ENCODE assay signal across 12 cellular contexts in genomic region chr9:113738898-113739604, GRCh38.
DNase-seq lines count a peak whose midpoint lies in the region; ATAC-seq lines count a peak whose summit lies in the region.
"Had no signal": no experiment of that assay in that cellular context is flagged by ENCODE, and none has a peak within 500 bp of the region (broad histone marks: within the 10 kb centered on the region; RNA-seq: fewer than 3 reads in every experiment).

No MANE protein-coding gene starts in this region.

- H3K9me3 Mint-ChIP-seq in activated CD4-positive, alpha-beta T cell treated with anti-CD3 and anti-CD28 coated beads, Interleukin-2, amount 10 ng/mL, durations not matched to agents 24 days and 14 days: peaks cover 4% of the 10 kb centered on the region
- H3K9me3 Mint-ChIP-seq in naive thymus-derived CD8-positive, alpha-beta T cell: peaks cover 0 to 18% (median 0%) of the 10 kb centered on the region in 9 donors

- DNase-seq in activated CD4-positive, alpha-beta T cell treated with anti-CD3 and anti-CD28 coated beads, Interleukin-2, amount 10 ng/mL, durations not matched to agents 24 days and 14 days: peak; percentile 66
- no peak for DNase-seq in activated CD4-positive, alpha-beta T cell treated with anti-CD3 and anti-CD28 coated beads, Interleukin-2, amount 50 U/mL, for 48 hours
- peak; percentile 46 for DNase-seq in M059J (ENCODE audit: low read depth)
- DNase-seq in amniotic epithelial cell (ENCODE audit: low read depth): peak; percentile 11
- DNase-seq in naive thymus-derived CD8-positive, alpha-beta T cell: peak in 6 of 10 donors; percentile 11 to 69 (median 45)
- DNase-seq in islet precursor cell: no peak
- DNase-seq in NCI-H2227 treated with DMSO at 0.1 percent for 48 hours (lab: John Stamatoyannopoulos, UW): no peak
- no peak for DNase-seq in left colon
- DNase-seq: activated T-cell treated with anti-CD3 and anti-CD28 coated beads, Interleukin-2, amount 50 U/mL, for 4 hours; MG63; midbrain; NCI-H510A had no signal

- H3K27ac Mint-ChIP-seq in activated CD4-positive, alpha-beta T cell treated with anti-CD3 and anti-CD28 coated beads, Interleukin-2, amount 10 ng/mL, durations not matched to agents 24 days and 14 days: no peak overlapping the region
- peak overlapping the region in 2 of 10 donors; percentile 40 to 90 for H3K27ac Mint-ChIP-seq in naive thymus-derived CD8-positive, alpha-beta T cell

- H3K27me3 Mint-ChIP-seq in activated CD4-positive, alpha-beta T cell treated with anti-CD3 and anti-CD28 coated beads, Interleukin-2, amount 10 ng/mL, durations not matched to agents 24 days and 14 days: no peaks in the 10 kb centered on the region
- peaks cover 11 to 55% (median 33%) of the 10 kb centered on the region in 5 donors for H3K27me3 Mint-ChIP-seq in naive thymus-derived CD8-positive, alpha-beta T cell

- H3K4me3 Mint-ChIP-seq in activated CD4-positive, alpha-beta T cell treated with anti-CD3 and anti-CD28 coated beads, Interleukin-2, amount 10 ng/mL, durations not matched to agents 24 days and 14 days: no peak overlapping the region
- no peak overlapping the region for H3K4me3 Mint-ChIP-seq in naive thymus-derived CD8-positive, alpha-beta T cell
- H3K4me3 Mint-ChIP-seq: activated T-cell treated with anti-CD3 and anti-CD28 coated beads, Interleukin-2, amount 50 U/mL, for 4 hours had no signal

- intact Hi-C loops in activated CD4-positive, alpha-beta T cell treated with anti-CD3 and anti-CD28 coated beads, Interleukin-2, amount 10 ng/mL, durations not matched to agents 24 days and 14 days (cut with micrococcal nuclease): no loop called here
- intact Hi-C loops in left colon (cut with DNase I, micrococcal nuclease): no loop called here

- no peaks in the 10 kb centered on the region for H3K4me1 Mint-ChIP-seq in activated CD4-positive, alpha-beta T cell treated with anti-CD3 and anti-CD28 coated beads, Interleukin-2, amount 10 ng/mL, durations not matched to agents 24 days and 14 days
- peaks cover 0 to 9% (median 3%) of the 10 kb centered on the region in 4 donors for H3K4me1 Mint-ChIP-seq in naive thymus-derived CD8-positive, alpha-beta T cell

- POLR2A ChIA-PET in naive thymus-derived CD8-positive, alpha-beta T cell (lab: Charles Lee): no interaction called here

- ATAC-seq in naive thymus-derived CD8-positive, alpha-beta T cell: peak; percentile 46 to 67
- ATAC-seq in left colon: no peak
- ATAC-seq: activated T-cell treated with anti-CD3 and anti-CD28 coated beads, Interleukin-2, amount 50 U/mL, for 4 hours had no signal

- H3K36me3 Mint-ChIP-seq in activated CD4-positive, alpha-beta T cell treated with anti-CD3 and anti-CD28 coated beads, Interleukin-2, amount 10 ng/mL, durations not matched to agents 24 days and 14 days (ENCODE audit: low read depth): no peaks in the 10 kb centered on the region
- peaks cover 0 to 3% (median 0%) of the 10 kb centered on the region in 3 donors for H3K36me3 Mint-ChIP-seq in naive thymus-derived CD8-positive, alpha-beta T cell

Comparison
In these comparisons a context has a peak if more than half of its experiments do, and no peak if none do; other contexts are left out.
1. DNase-seq: peak in activated CD4-positive, alpha-beta T cell treated with anti-CD3 and anti-CD28 coated beads, Interleukin-2, amount 10 ng/mL, durations not matched to agents 24 days and 14 days (single experiment), M059J (single experiment), amniotic epithelial cell (single experiment) and naive thymus-derived CD8-positive, alpha-beta T cell (6 of 10); none in activated CD4-positive, alpha-beta T cell treated with anti-CD3 and anti-CD28 coated beads, Interleukin-2, amount 50 U/mL, for 48 hours (0 of 2), islet precursor cell (single experiment), NCI-H2227 treated with DMSO at 0.1 percent for 48 hours (single experiment) and left colon (0 of 2).